In genomic region chr10:96289218-96289910, GRCh38 we compare ENCODE assay signal across 16 cellular contexts. TPM values are rescaled to one million over a fixed set of nuclear protein-coding genes. Genes with fewer than 3 reads are reported as not detected.
"Had no signal": no experiment of that assay in that cellular context is flagged by ENCODE, and none has a peak within 500 bp of the region (broad histone marks: within the 10 kb centered on the region; RNA-seq: fewer than 3 reads in every experiment).

No MANE protein-coding gene starts in this region.

- H2AFZ ChIP-seq: neural progenitor cell had no signal

- H3K4me3 ChIP-seq: gastroesophageal sphincter, neural progenitor cell, pancreas, tibial artery had no signal

- H3K27me3 ChIP-seq: gastroesophageal sphincter, neural progenitor cell, pancreas, tibial artery had no signal

- ATAC-seq: activated T-cell treated with anti-CD3 and anti-CD28 coated beads, Interleukin-2, amount 50 U/mL, for 72 hours; gastroesophageal sphincter; left ventricle myocardium superior; pancreas had no signal

- H3K4me2 ChIP-seq: neural progenitor cell had no signal

- H3K27ac ChIP-seq: gastroesophageal sphincter, neural progenitor cell, tibial artery had no signal

- H3K9ac ChIP-seq: neural progenitor cell had no signal

- H3K36me3 Mint-ChIP-seq: activated naive CD8-positive, alpha-beta T cell treated with anti-CD3 and anti-CD28 coated beads, Interleukin-2, amount 10 ng/mL, durations not matched to agents 7 days and 5 days; neural progenitor cell had no signal

- H3K36me3 ChIP-seq: gastroesophageal sphincter, neural progenitor cell, pancreas, tibial artery had no signal

- H3K27ac Mint-ChIP-seq: activated CD4-positive, alpha-beta memory T cell treated with anti-CD3 and anti-CD28 coated beads, Interleukin-2, amount 10 ng/mL, durations not matched to agents 7 days and 5 days; activated naive CD8-positive, alpha-beta T cell treated with anti-CD3 and anti-CD28 coated beads, Interleukin-2, amount 10 ng/mL, durations not matched to agents 7 days and 5 days; activated T-cell treated with anti-CD3 and anti-CD28 coated beads, Interleukin-2, amount 50 U/mL, for 72 hours; neural progenitor cell had no signal

- H3K9me3 ChIP-seq: gastroesophageal sphincter, pancreas, tibial artery had no signal

- H3K4me3 Mint-ChIP-seq: activated CD4-positive, alpha-beta memory T cell treated with anti-CD3 and anti-CD28 coated beads, Interleukin-2, amount 10 ng/mL, durations not matched to agents 7 days and 5 days; activated naive CD8-positive, alpha-beta T cell treated with anti-CD3 and anti-CD28 coated beads, Interleukin-2, amount 10 ng/mL, durations not matched to agents 7 days and 5 days; neural progenitor cell had no signal

- DNase-seq: activated CD4-positive, alpha-beta memory T cell treated with anti-CD3 and anti-CD28 coated beads, Interleukin-2, amount 10 ng/mL, durations not matched to agents 7 days and 5 days; activated gamma-delta T cell treated with Interleukin-2 at 50 U/mL for 16 hours; activated naive CD8-positive, alpha-beta T cell treated with anti-CD3 and anti-CD28 coated beads, Interleukin-2, amount 10 ng/mL, durations not matched to agents 7 days and 5 days; activated T-cell treated with anti-CD3 and anti-CD28 coated beads, Interleukin-2, amount 50 U/mL, for 72 hours; anterior cingulate cortex; cerebellar nuclear complex; dermis blood vessel endothelial cell; kidney; left ventricle myocardium superior; pancreas; T-helper 9 cell; tibial artery had no signal

- H3K9me3 Mint-ChIP-seq: activated CD4-positive, alpha-beta memory T cell treated with anti-CD3 and anti-CD28 coated beads, Interleukin-2, amount 10 ng/mL, durations not matched to agents 7 days and 5 days; activated naive CD8-positive, alpha-beta T cell treated with anti-CD3 and anti-CD28 coated beads, Interleukin-2, amount 10 ng/mL, durations not matched to agents 7 days and 5 days; activated T-cell treated with anti-CD3 and anti-CD28 coated beads, Interleukin-2, amount 50 U/mL, for 72 hours; neural progenitor cell had no signal

RNA-seq across cellular contexts. Expression of gene DNTT, which starts 14.9 kb away (rescaled TPM):
- total RNA-seq: activated CD4-positive, alpha-beta memory T cell treated with anti-CD3 and anti-CD28 coated beads, Interleukin-2, amount 10 ng/mL, durations not matched to agents 7 days and 5 days; activated naive CD8-positive, alpha-beta T cell treated with anti-CD3 and anti-CD28 coated beads, Interleukin-2, amount 10 ng/mL, durations not matched to agents 7 days and 5 days; activated T-cell treated with anti-CD3 and anti-CD28 coated beads, Interleukin-2, amount 50 U/mL, for 72 hours; dermis blood vessel endothelial cell; epithelial cell of proximal tubule; gastroesophageal sphincter; kidney; left ventricle myocardium superior; pancreas; skeletal muscle tissue had no signal

RNA-seq across cellular contexts. Expression of gene BLNK, which starts 18.0 kb away (rescaled TPM):
- total RNA-seq: activated CD4-positive, alpha-beta memory T cell treated with anti-CD3 and anti-CD28 coated beads, Interleukin-2, amount 10 ng/mL, durations not matched to agents 7 days and 5 days; dermis blood vessel endothelial cell had no signal
